In the genomic region with DNA sequence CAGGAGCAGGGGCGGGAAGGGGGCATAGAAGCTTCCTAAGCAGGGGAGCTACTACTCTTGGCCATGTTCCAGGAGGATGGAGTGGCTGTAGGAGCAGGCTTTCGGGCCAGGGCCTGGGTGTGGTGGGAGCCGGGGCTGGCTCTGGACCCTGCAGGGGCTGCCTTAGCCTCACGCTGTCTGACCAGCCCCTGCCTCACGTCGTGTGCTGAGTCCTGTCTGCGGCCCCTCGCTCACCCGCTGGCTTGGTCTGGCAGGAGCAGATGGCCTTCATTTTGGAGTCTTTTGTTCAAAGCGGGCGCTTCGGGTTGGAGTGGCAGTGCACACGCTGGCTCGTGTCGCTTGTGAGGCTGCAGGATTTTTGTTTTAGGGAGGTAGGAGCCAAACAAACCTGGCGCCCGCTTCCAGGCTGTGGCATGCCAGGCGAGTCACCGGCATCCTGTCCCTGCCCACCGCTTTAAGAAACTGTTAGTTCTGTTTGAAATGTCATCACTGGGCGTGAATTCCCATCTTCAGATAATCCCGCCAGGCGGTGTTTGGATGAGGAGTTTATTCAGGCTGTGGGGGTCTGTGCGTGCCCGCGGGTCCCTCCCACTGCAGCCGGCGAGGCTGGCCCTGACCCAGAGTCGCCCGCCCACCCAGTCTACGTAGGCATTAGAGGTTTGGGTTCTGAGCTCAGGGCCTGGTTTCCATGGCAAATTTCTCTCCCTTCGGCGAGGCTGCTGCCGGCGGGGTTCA, we compare ENCODE assay signal across 14 cellular contexts.
A peak's percentile ranks its signal among the peaks of the same experiment; 100 is the strongest.
DNase-seq lines count a peak whose midpoint lies in the region; ATAC-seq lines count a peak whose summit lies in the region.
"Had no signal": no experiment of that assay in that cellular context is flagged by ENCODE, and none has a peak within 500 bp of the region (broad histone marks: within the 10 kb centered on the region; RNA-seq: fewer than 3 reads in every experiment).

No MANE protein-coding gene starts in this region.

- in situ Hi-C loops in KBM-7 (cut with MboI; ENCODE audit: low pct_unique_long_range_greater_than_20kb, low sequenced_read_pairs): no loop called here

- ATAC-seq in GM18870 (IDR thresholded peaks at IDR 0.05; ENCODE audit: unreplicated experiment): no peak
- ATAC-seq: activated CD4-positive, alpha-beta T cell treated with anti-CD3 and anti-CD28 coated beads for 36 hours had no signal

- H3K27me3 ChIP-seq in MG63 (no peaks in the 10 kb centered on the region), layer of hippocampus (ENCODE audit: control insufficient read depth, insufficient read depth, low read length) (no peaks in the 10 kb centered on the region)
- H3K27me3 ChIP-seq: ovary had no signal

- H3K9me3 ChIP-seq in MG63: no peaks in the 10 kb centered on the region
- H3K9me3 ChIP-seq: ovary had no signal

- DNase-seq in AG08396 (ENCODE audit: low spot score): peak; percentile 57
- DNase-seq in MG63: peak; percentile 63
- DNase-seq in astrocyte of the hippocampus (ENCODE audit: low read depth, low spot score): peak; percentile 60
- DNase-seq in UCSD-AML1 (lab: John Stamatoyannopoulos, UW; ENCODE audit: unreplicated experiment): no peak
- no peak for DNase-seq in HUDEP-2 (lab: John Stamatoyannopoulos, UW; ENCODE audit: unreplicated experiment in 76 of 76)
- DNase-seq in KBM-7: no peak
- DNase-seq: activated CD4-positive, alpha-beta T cell treated with anti-CD3 and anti-CD28 coated beads for 36 hours; activated naive CD8-positive, alpha-beta T cell treated with anti-CD3 and anti-CD28 coated beads, Interleukin-2, amount 10 ng/mL, durations not matched to agents 7 days and 5 days; NCI-H1436; NCI-H748 treated with DMSO at 0.1 percent for 48 hours; T-helper 2 cell had no signal

- no peak overlapping the region for H3K4me3 ChIP-seq in MG63
- H3K4me3 ChIP-seq: ovary had no signal

- H3K36me3 ChIP-seq in MG63: no peaks in the 10 kb centered on the region
- H3K36me3 ChIP-seq: ovary had no signal

- H3K27ac ChIP-seq in layer of hippocampus (ENCODE audit: low read depth, low read length): peak overlapping the region; percentile 18

Comparison
In these comparisons a context has a peak if more than half of its experiments do, and no peak if none do; other contexts are left out.
1. DNase-seq: peak in AG08396 (single experiment), MG63 (single experiment) and astrocyte of the hippocampus (single experiment); none in UCSD-AML1 (single experiment), HUDEP-2 (0 of 76) and KBM-7 (single experiment).